ENCODE assay signal across 11 cellular contexts in genomic region chr13:99412856-99413255, GRCh38.
"Had no signal": no experiment of that assay in that cellular context is flagged by ENCODE, and none has a peak within 500 bp of the region (broad histone marks: within the 10 kb centered on the region; RNA-seq: fewer than 3 reads in every experiment).

No MANE protein-coding gene starts in this region.

- ATAC-seq: GM23338, HCT116 had no signal

- FAIRE-seq: H1, H54 had no signal

- H3K27ac Mint-ChIP-seq: GM23338, H9, HFFc6 had no signal

- H3K27ac ChIP-seq: GM23248 had no signal

- H3K36me3 ChIP-seq: HAP-1 had no signal

- H3K9me3 ChIP-seq: HAP-1 had no signal

- H3K4me1 ChIP-seq: HAP-1 had no signal

- H3K4me3 Mint-ChIP-seq: GM23338, H9, HFFc6 had no signal

- H2AFZ ChIP-seq: GM23248, GM23338 had no signal

- H3K4me2 ChIP-seq: GM23338 had no signal

- H3K4me3 ChIP-seq: GM23248, GM23338, HAP-1 had no signal

- DNase-seq: GM23248, GOT3, H7, H9, HCEC 1CT, HFFc6 had no signal

- H3K9ac ChIP-seq: GM23248 had no signal
